ENCODE assay signal across 1 cellular context in genomic region chr10:122980209-122981065, GRCh38.
A peak's percentile ranks its signal among the peaks of the same experiment; 100 is the strongest.
TF ChIP-seq lines count a peak whose summit lies in the region.

Gene PSTK (plus strand): TSS chr10:122980401. CDS start chr10:122980480, 79 bp downstream.

TF ChIP-seq in K562, 482 proteins besides CTCF, POLR2A, EP300 and RAD21 (continued from another document and continues in another):
- TF ChIP-seq, protein P1, sequence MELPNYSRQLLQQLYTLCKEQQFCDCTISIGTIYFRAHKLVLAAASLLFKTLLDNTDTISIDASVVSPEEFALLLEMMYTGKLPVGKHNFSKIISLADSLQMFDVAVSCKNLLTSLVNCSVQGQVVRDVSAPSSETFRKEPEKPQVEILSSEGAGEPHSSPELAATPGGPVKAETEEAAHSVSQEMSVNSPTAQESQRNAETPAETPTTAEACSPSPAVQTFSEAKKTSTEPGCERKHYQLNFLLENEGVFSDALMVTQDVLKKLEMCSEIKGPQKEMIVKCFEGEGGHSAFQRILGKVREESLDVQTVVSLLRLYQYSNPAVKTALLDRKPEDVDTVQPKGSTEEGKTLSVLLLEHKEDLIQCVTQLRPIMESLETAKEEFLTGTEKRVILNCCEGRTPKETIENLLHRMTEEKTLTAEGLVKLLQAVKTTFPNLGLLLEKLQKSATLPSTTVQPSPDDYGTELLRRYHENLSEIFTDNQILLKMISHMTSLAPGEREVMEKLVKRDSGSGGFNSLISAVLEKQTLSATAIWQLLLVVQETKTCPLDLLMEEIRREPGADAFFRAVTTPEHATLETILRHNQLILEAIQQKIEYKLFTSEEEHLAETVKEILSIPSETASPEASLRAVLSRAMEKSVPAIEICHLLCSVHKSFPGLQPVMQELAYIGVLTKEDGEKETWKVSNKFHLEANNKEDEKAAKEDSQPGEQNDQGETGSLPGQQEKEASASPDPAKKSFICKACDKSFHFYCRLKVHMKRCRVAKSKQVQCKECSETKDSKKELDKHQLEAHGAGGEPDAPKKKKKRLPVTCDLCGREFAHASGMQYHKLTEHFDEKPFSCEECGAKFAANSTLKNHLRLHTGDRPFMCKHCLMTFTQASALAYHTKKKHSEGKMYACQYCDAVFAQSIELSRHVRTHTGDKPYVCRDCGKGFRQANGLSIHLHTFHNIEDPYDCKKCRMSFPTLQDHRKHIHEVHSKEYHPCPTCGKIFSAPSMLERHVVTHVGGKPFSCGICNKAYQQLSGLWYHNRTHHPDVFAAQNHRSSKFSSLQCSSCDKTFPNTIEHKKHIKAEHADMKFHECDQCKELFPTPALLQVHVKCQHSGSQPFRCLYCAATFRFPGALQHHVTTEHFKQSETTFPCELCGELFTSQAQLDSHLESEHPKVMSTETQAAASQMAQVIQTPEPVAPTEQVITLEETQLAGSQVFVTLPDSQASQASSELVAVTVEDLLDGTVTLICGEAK (IDR thresholded peaks at IDR 0.05) = 0 out of 2 replicates have a peak, but pooled peaks have one; percentile 35
- TF ChIP-seq, protein P1 (CRISPR knock-in tag; IDR thresholded peaks at IDR 0.05) = no peak
- TF ChIP-seq, protein P2, sequence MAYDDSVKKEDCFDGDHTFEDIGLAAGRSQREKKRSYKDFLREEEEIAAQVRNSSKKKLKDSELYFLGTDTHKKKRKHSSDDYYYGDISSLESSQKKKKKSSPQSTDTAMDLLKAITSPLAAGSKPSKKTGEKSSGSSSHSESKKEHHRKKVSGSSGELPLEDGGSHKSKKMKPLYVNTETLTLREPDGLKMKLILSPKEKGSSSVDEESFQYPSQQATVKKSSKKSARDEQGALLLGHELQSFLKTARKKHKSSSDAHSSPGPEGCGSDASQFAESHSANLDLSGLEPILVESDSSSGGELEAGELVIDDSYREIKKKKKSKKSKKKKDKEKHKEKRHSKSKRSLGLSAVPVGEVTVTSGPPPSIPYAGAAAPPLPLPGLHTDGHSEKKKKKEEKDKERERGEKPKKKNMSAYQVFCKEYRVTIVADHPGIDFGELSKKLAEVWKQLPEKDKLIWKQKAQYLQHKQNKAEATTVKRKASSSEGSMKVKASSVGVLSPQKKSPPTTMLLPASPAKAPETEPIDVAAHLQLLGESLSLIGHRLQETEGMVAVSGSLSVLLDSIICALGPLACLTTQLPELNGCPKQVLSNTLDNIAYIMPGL (CRISPR knock-in tag; IDR thresholded peaks at IDR 0.05) = peak; percentile 85
- TF ChIP-seq MAFG (tag; conservative IDR thresholded peaks at IDR 0.05) = no peak
- no peak for TF ChIP-seq ZNF740 (CRISPR knock-in tag; IDR thresholded peaks at IDR 0.05)
- no peak for TF ChIP-seq ZNF740 (tag; IDR thresholded peaks at IDR 0.05)
- TF ChIP-seq SRF (CRISPR knock-in tag; IDR thresholded peaks at IDR 0.05) = 0 out of 4 replicates have a peak, but pooled peaks of 1 of the 2 experiments have one; percentile 31
- TF ChIP-seq FUS (optimal IDR thresholded peaks at IDR 0.05; ENCODE audit: low read depth, low read length) = no peak
- peak; percentile 64 for TF ChIP-seq DIDO1 (tag; IDR thresholded peaks at IDR 0.05; ENCODE audit: low read depth)
- no peak for TF ChIP-seq SRSF9 (IDR thresholded peaks at IDR 0.05; ENCODE audit: borderline replicate concordance, low read depth, low read length)
- TF ChIP-seq FOXA3 (CRISPR knock-in tag; conservative IDR thresholded peaks at IDR 0.05 in 1 of 2, IDR thresholded peaks at IDR 0.05 in 1 of 2) = peak in 1 of 2 experiments; percentile 41; a peak in 1 of 4 replicates
- peak; percentile 48 for TF ChIP-seq TBP (optimal IDR thresholded peaks at IDR 0.05; ENCODE audit: low read depth, low read length)
- peak; percentile 61 for TF ChIP-seq TAF1 (IDR thresholded peaks at IDR 0.05; ENCODE audit: control insufficient read depth, extremely low read depth, insufficient read depth, low read length, severe bottlenecking)
- TF ChIP-seq, protein P3, sequence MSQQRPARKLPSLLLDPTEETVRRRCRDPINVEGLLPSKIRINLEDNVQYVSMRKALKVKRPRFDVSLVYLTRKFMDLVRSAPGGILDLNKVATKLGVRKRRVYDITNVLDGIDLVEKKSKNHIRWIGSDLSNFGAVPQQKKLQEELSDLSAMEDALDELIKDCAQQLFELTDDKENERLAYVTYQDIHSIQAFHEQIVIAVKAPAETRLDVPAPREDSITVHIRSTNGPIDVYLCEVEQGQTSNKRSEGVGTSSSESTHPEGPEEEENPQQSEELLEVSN (IDR thresholded peaks at IDR 0.05; ENCODE audit: borderline replicate concordance in 1 of 2, extremely low read depth in 1 of 2, insufficient read depth in 1 of 2, insufficient read length in 1 of 2, low read depth in 1 of 2, low read length in 1 of 2, poor library complexity in 1 of 2, severe bottlenecking in 1 of 2) = peak; percentile 81 to 93
- TF ChIP-seq ZBTB33 (CRISPR knock-in tag; IDR thresholded peaks at IDR 0.05) = peak; percentile 70
- TF ChIP-seq, protein P4, sequence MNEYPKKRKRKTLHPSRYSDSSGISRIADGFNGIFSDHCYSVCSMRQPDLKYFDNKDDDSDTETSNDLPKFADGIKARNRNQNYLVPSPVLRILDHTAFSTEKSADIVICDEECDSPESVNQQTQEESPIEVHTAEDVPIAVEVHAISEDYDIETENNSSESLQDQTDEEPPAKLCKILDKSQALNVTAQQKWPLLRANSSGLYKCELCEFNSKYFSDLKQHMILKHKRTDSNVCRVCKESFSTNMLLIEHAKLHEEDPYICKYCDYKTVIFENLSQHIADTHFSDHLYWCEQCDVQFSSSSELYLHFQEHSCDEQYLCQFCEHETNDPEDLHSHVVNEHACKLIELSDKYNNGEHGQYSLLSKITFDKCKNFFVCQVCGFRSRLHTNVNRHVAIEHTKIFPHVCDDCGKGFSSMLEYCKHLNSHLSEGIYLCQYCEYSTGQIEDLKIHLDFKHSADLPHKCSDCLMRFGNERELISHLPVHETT (CRISPR knock-in tag; conservative IDR thresholded peaks at IDR 0.05 in 1 of 2, IDR thresholded peaks at IDR 0.05 in 1 of 2) = no peak; a peak in 2 of 4 replicates
- no peak for TF ChIP-seq NR2C1 (IDR thresholded peaks at IDR 0.05)
- 0 out of 2 replicates have a peak, but pooled peaks have one; percentile 29 for TF ChIP-seq NR2C1 (tag; IDR thresholded peaks at IDR 0.05)
- TF ChIP-seq ZBTB17 (CRISPR knock-in tag; IDR thresholded peaks at IDR 0.05) = peak; percentile 65; the same call in 1 of the 2 replicates
- TF ChIP-seq FOXK2 (conservative IDR thresholded peaks at IDR 0.05 in 1 of 2, IDR thresholded peaks at IDR 0.05 in 1 of 2; ENCODE audit: low read depth in 2 of 2) = peak; percentile 62 to 75; a peak in 3 of 4 replicates
- peak; percentile 76 for TF ChIP-seq ZNF431 (CRISPR knock-in tag; IDR thresholded peaks at IDR 0.05)
- TF ChIP-seq GABPB1 (CRISPR knock-in tag; IDR thresholded peaks at IDR 0.05) = peak; percentile 71
- no peak for TF ChIP-seq KDM4B (IDR thresholded peaks at IDR 0.05; ENCODE audit: borderline replicate concordance in 2 of 2, low read depth in 1 of 2)
- 0 out of 2 replicates have a peak, but pooled peaks have one; percentile 13 for TF ChIP-seq MXI1 (IDR thresholded peaks at IDR 0.05; ENCODE audit: low read depth, low read length)
- no peak for TF ChIP-seq PHF21A (IDR thresholded peaks at IDR 0.05; ENCODE audit: borderline replicate concordance, low read depth)
- TF ChIP-seq, protein P5, sequence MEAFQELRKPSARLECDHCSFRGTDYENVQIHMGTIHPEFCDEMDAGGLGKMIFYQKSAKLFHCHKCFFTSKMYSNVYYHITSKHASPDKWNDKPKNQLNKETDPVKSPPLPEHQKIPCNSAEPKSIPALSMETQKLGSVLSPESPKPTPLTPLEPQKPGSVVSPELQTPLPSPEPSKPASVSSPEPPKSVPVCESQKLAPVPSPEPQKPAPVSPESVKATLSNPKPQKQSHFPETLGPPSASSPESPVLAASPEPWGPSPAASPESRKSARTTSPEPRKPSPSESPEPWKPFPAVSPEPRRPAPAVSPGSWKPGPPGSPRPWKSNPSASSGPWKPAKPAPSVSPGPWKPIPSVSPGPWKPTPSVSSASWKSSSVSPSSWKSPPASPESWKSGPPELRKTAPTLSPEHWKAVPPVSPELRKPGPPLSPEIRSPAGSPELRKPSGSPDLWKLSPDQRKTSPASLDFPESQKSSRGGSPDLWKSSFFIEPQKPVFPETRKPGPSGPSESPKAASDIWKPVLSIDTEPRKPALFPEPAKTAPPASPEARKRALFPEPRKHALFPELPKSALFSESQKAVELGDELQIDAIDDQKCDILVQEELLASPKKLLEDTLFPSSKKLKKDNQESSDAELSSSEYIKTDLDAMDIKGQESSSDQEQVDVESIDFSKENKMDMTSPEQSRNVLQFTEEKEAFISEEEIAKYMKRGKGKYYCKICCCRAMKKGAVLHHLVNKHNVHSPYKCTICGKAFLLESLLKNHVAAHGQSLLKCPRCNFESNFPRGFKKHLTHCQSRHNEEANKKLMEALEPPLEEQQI (IDR thresholded peaks at IDR 0.05) = peak; percentile 79
- TF ChIP-seq ATF1 (CRISPR knock-in tag; IDR thresholded peaks at IDR 0.05) = peak; percentile 94
- TF ChIP-seq ATF1 (tag; IDR thresholded peaks at IDR 0.05) = peak; percentile 98
- TF ChIP-seq MAZ (CRISPR knock-in tag; conservative IDR thresholded peaks at IDR 0.05 in 1 of 2, IDR thresholded peaks at IDR 0.05 in 1 of 2) = peak; percentile 52 to 63; a peak in 1 of 4 replicates
- TF ChIP-seq POLR2G (IDR thresholded peaks at IDR 0.05; ENCODE audit: low read depth, low read length) = peak; percentile 87
- TF ChIP-seq FOS (IDR thresholded peaks at IDR 0.05; ENCODE audit: extremely low read depth, insufficient read length) = no peak
- TF ChIP-seq NCOA2 (IDR thresholded peaks at IDR 0.05; ENCODE audit: partially characterized antibody in 2 of 2) = no peak
- TF ChIP-seq, protein P6, sequence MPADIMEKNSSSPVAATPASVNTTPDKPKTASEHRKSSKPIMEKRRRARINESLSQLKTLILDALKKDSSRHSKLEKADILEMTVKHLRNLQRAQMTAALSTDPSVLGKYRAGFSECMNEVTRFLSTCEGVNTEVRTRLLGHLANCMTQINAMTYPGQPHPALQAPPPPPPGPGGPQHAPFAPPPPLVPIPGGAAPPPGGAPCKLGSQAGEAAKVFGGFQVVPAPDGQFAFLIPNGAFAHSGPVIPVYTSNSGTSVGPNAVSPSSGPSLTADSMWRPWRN (IDR thresholded peaks at IDR 0.05; ENCODE audit: low read depth) = no peak
- no peak for TF ChIP-seq TRIM28 (IDR thresholded peaks at IDR 0.05)
- TF ChIP-seq ZFPM2 (CRISPR knock-in tag; IDR thresholded peaks at IDR 0.05) = no peak
- no peak for TF ChIP-seq ZHX1 (conservative IDR thresholded peaks at IDR 0.05; ENCODE audit: low read length)
- no peak for TF ChIP-seq ZNF324 (CRISPR knock-in tag; IDR thresholded peaks at IDR 0.05)
